Comparison of ENCODE assay signal across 1 cellular context in genomic region chr20:62794007-62794724, GRCh38.
TF ChIP-seq lines count a peak whose summit lies in the region.

No MANE protein-coding gene starts in this region.

TF ChIP-seq in HepG2, 621 proteins besides CTCF, POLR2A, EP300 and RAD21 (continued from another document and continues in another):
- peak; percentile 63; the same call in 1 of the 2 replicates for TF ChIP-seq ZGPAT (CRISPR knock-in tag; IDR thresholded peaks at IDR 0.05)
- TF ChIP-seq ZNF264 (CRISPR knock-in tag; IDR thresholded peaks at IDR 0.05) = peak; percentile 14; the same call in 1 of the 2 replicates
- TF ChIP-seq REXO4 (CRISPR knock-in tag; IDR thresholded peaks at IDR 0.05; ENCODE audit: borderline replicate concordance) = no peak
- no peak for TF ChIP-seq XBP1 (CRISPR knock-in tag; IDR thresholded peaks at IDR 0.05)
- no peak; the same call in 1 of the 2 replicates for TF ChIP-seq YEATS2 (CRISPR knock-in tag; IDR thresholded peaks at IDR 0.05; ENCODE audit: borderline replicate concordance)
- TF ChIP-seq FOXJ3 (CRISPR knock-in tag; IDR thresholded peaks at IDR 0.05; ENCODE audit: borderline replicate concordance) = no peak
- peak; percentile 13 for TF ChIP-seq ARHGAP35 (CRISPR knock-in tag; IDR thresholded peaks at IDR 0.05; ENCODE audit: borderline replicate concordance)
- no peak for TF ChIP-seq ZNF367 (CRISPR knock-in tag; IDR thresholded peaks at IDR 0.05; ENCODE audit: borderline replicate concordance)
- peak; percentile 68; the same call in 1 of the 2 replicates for TF ChIP-seq ZNF430 (CRISPR knock-in tag; IDR thresholded peaks at IDR 0.05)
- TF ChIP-seq ZSCAN25 (CRISPR knock-in tag; IDR thresholded peaks at IDR 0.05) = no peak
- peak; percentile 46 for TF ChIP-seq ZNF317 (CRISPR knock-in tag; IDR thresholded peaks at IDR 0.05)
- no peak for TF ChIP-seq ZNF12 (CRISPR knock-in tag; IDR thresholded peaks at IDR 0.05)
- TF ChIP-seq TBX3 (IDR thresholded peaks at IDR 0.05; ENCODE audit: borderline replicate concordance) = no peak
- peak; percentile 69 for TF ChIP-seq SP5 (CRISPR knock-in tag; IDR thresholded peaks at IDR 0.05; ENCODE audit: borderline replicate concordance, low read depth)
- TF ChIP-seq CBX5 (CRISPR knock-in tag; IDR thresholded peaks at IDR 0.05; ENCODE audit: borderline replicate concordance) = peak; percentile 84
- peak; percentile 19; the same call in 1 of the 2 replicates for TF ChIP-seq MIER3 (CRISPR knock-in tag; IDR thresholded peaks at IDR 0.05; ENCODE audit: borderline replicate concordance)
- peak; percentile 58; the same call in 1 of the 2 replicates for TF ChIP-seq ARID5B (CRISPR knock-in tag; IDR thresholded peaks at IDR 0.05)
- TF ChIP-seq ZUFSP (CRISPR knock-in tag; IDR thresholded peaks at IDR 0.05; ENCODE audit: borderline replicate concordance) = no peak
- no peak; the same call in 1 of the 2 replicates for TF ChIP-seq NFKBIZ (CRISPR knock-in tag; IDR thresholded peaks at IDR 0.05)
- TF ChIP-seq KLF6 (CRISPR knock-in tag; IDR thresholded peaks at IDR 0.05) = 0 out of 2 replicates have a peak, but pooled peaks have one; percentile 30
- TF ChIP-seq RFXAP (CRISPR knock-in tag; IDR thresholded peaks at IDR 0.05; ENCODE audit: borderline replicate concordance) = no peak; the same call in 1 of the 2 replicates
- TF ChIP-seq ZNF513 (CRISPR knock-in tag; conservative IDR thresholded peaks at IDR 0.05) = no peak; the same call in 1 of the 2 replicates
- TF ChIP-seq SP140L (CRISPR knock-in tag; IDR thresholded peaks at IDR 0.05; ENCODE audit: borderline replicate concordance) = no peak
- TF ChIP-seq ZNF142 (CRISPR knock-in tag; IDR thresholded peaks at IDR 0.05) = 0 out of 2 replicates have a peak, but pooled peaks have one; percentile 48
- no peak for TF ChIP-seq MBNL3 (CRISPR knock-in tag; conservative IDR thresholded peaks at IDR 0.05)
- TF ChIP-seq SMC3 (IDR thresholded peaks at IDR 0.05; ENCODE audit: low read length) = no peak
- no peak for TF ChIP-seq FLYWCH1 (CRISPR knock-in tag; IDR thresholded peaks at IDR 0.05)
- TF ChIP-seq KAT2B (IDR thresholded peaks at IDR 0.05; ENCODE audit: borderline replicate concordance, low read depth, low read length) = no peak
- TF ChIP-seq SRSF1 (optimal IDR thresholded peaks at IDR 0.05; ENCODE audit: low read depth, low read length) = no peak
- no peak; the same call in 1 of the 2 replicates for TF ChIP-seq DNMT1 (CRISPR knock-in tag; IDR thresholded peaks at IDR 0.05)
- peak; percentile 94 for TF ChIP-seq ZNF235 (CRISPR knock-in tag; IDR thresholded peaks at IDR 0.05; ENCODE audit: borderline replicate concordance)
- TF ChIP-seq ZNF720 (CRISPR knock-in tag; IDR thresholded peaks at IDR 0.05) = peak; percentile 84; the same call in 1 of the 2 replicates
- peak; percentile 37; the same call in 1 of the 2 replicates for TF ChIP-seq SRF (IDR thresholded peaks at IDR 0.05; ENCODE audit: low read depth, low read length)
- TF ChIP-seq ZFP90 (CRISPR knock-in tag; IDR thresholded peaks at IDR 0.05; ENCODE audit: borderline replicate concordance) = peak; percentile 15; the same call in 1 of the 2 replicates
- TF ChIP-seq PBX3 (CRISPR knock-in tag; IDR thresholded peaks at IDR 0.05; ENCODE audit: borderline replicate concordance) = no peak
- TF ChIP-seq RCOR2 (CRISPR knock-in tag; IDR thresholded peaks at IDR 0.05) = no peak
- no peak for TF ChIP-seq CENPT (CRISPR knock-in tag; IDR thresholded peaks at IDR 0.05; ENCODE audit: low read depth)
- no peak for TF ChIP-seq BCLAF1 (IDR thresholded peaks at IDR 0.05)
- TF ChIP-seq MTA3 (CRISPR knock-in tag; IDR thresholded peaks at IDR 0.05) = no peak
- peak; percentile 48; the same call in 1 of the 2 replicates for TF ChIP-seq TFDP1 (CRISPR knock-in tag; IDR thresholded peaks at IDR 0.05; ENCODE audit: borderline replicate concordance)
- TF ChIP-seq JDP2 (CRISPR knock-in tag; IDR thresholded peaks at IDR 0.05; ENCODE audit: borderline replicate concordance) = no peak
- TF ChIP-seq TSC22D2 (CRISPR knock-in tag; IDR thresholded peaks at IDR 0.05; ENCODE audit: borderline replicate concordance) = no peak
- peak; percentile 88 for TF ChIP-seq ZNF768 (CRISPR knock-in tag; IDR thresholded peaks at IDR 0.05)
- no peak for TF ChIP-seq TBP (CRISPR knock-in tag; IDR thresholded peaks at IDR 0.05)
- TF ChIP-seq THAP11 (CRISPR knock-in tag; IDR thresholded peaks at IDR 0.05) = peak; percentile 68
